30 cellular contexts compared by ENCODE assay signal in the genomic region with DNA sequence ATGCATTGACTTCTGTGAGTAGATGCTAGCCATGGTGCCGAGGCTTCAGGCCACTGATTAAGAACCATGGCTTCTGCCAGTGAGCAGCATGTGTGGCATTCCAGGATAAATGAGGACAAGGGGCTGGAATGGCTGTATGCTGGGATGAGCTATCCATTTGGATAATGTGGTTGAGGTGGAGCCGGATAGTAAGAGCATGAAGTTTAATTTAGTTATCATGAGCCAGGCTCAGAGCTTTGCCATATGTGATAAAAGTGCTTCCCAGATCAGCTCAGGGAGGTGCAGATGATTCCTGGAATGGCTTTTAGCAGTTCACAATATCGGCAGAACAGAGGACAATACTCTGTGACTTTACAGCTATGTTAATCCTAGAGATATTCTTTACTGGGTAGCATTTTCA. TPM values are rescaled to one million over a fixed set of nuclear protein-coding genes. Genes with fewer than 3 reads are reported as not detected.
DNase-seq lines count a peak whose midpoint lies in the region; ATAC-seq and TF ChIP-seq lines count a peak whose summit lies in the region.
"Had no signal": no experiment of that assay in that cellular context is flagged by ENCODE, and none has a peak within 500 bp of the region (broad histone marks: within the 10 kb centered on the region; RNA-seq: fewer than 3 reads in every experiment).

No MANE protein-coding gene starts in this region.

- H2AK5ac ChIP-seq in IMR-90 (ENCODE audit: low read depth, low read length) = no peak overlapping the region

- H4K5ac ChIP-seq in IMR-90 (ENCODE audit: low read depth, low read length) = no peak overlapping the region

- BruUV-seq in IMR-90 (replicated peaks; lab: Mats Ljungman, UMichigan) = no TSS peak

- no peaks in the 10 kb centered on the region for H3K79me1 ChIP-seq in IMR-90 (ENCODE audit: low read depth in 1 of 2, low read length in 2 of 2)

- dilution Hi-C loops in IMR-90 (cut with HindIII; ENCODE audit: low sequenced_read_pairs, unreplicated experiment) = no loop called here

- in situ Hi-C loops in IMR-90 (cut with MboI; ENCODE audit: low sequenced_read_pairs) = no loop called here

- TF ChIP-seq CTCF in AG10803 (conservative IDR thresholded peaks at IDR 0.05; ENCODE audit: low read length) (no peak), IMR-90 (conservative IDR thresholded peaks at IDR 0.05; ENCODE audit: low read depth, low read length) (no peak)

- H3K18ac ChIP-seq in IMR-90 (ENCODE audit: low read depth, low read length) = no peak overlapping the region

- H2AK9ac ChIP-seq in IMR-90 (replicated peaks; ENCODE audit: low read depth, low read length, poor library complexity) = no peak overlapping the region

- H3K27ac Mint-ChIP-seq in immature natural killer cell = no peak overlapping the region
- H3K27ac Mint-ChIP-seq in activated T-cell treated with anti-CD3 and anti-CD28 coated beads, Interleukin-2, amount 50 U/mL, for 24 hours = no peak overlapping the region
- H3K27ac Mint-ChIP-seq: activated CD4-positive, alpha-beta memory T cell treated with anti-CD3 and anti-CD28 coated beads, Interleukin-2, amount 10 ng/mL, durations not matched to agents 7 days and 5 days; activated T-helper 2 cell treated with anti-CD3 and anti-CD28 coated beads, Interferon-gamma antibody, Interleukin-2, Interleukin-4, amounts not matched to agents 10 μg/mL and 5 μg/mL and 100 μg/mL, durations not matched to agents 14 hours and 24 hours and 36 hours; B cell; IgD-negative memory B cell; T-helper 1 cell treated with Interleukin-12 subunit alpha and Interleukin-12 subunit beta and Interleukin-4 antibody, amounts not matched to agents 30 μg/mL and 1 μg/mL, for 36 hours had no signal

- H3K27ac ChIP-seq in IMR-90 (ENCODE audit: insufficient read depth, low read length) = no peak overlapping the region
- H3K27ac ChIP-seq: A549, ovary, skin epidermis, upper lobe of right lung had no signal

- H3K4me1 Mint-ChIP-seq in immature natural killer cell = peaks cover 7 to 10% of the 10 kb centered on the region in 2 donors
- peaks cover 11% of the 10 kb centered on the region for H3K4me1 Mint-ChIP-seq in activated T-cell treated with anti-CD3 and anti-CD28 coated beads, Interleukin-2, amount 50 U/mL, for 24 hours (ENCODE audit: low read depth)
- H3K4me1 Mint-ChIP-seq: neural crest cell had no signal

- H3K56ac ChIP-seq in IMR-90 (ENCODE audit: extremely low read depth, insufficient read depth, low read length) = no peak overlapping the region

- no peak for ATAC-seq in IMR-90 (ENCODE audit: low read depth)
- peak; percentile 31; the same call in 2 of the 3 replicates for ATAC-seq in SK-N-SH treated with all-trans-retinoic acid at 6 μM for 48 hours
- peak; percentile 29 for ATAC-seq in left ventricle myocardium superior
- ATAC-seq: A549; stimulated activated naive CD8-positive, alpha-beta T cell treated with anti-CD3 and anti-CD28 coated beads, Interleukin-15, Interleukin-2, amounts not matched to agents 100 U/mL and 50 U/mL, for 24 hours; upper lobe of right lung had no signal

- 100% methylated on average over 1 of the region's 3 CpGs; no CpG with 5 or more reads in 1 of the 2 experiments for WGBS in IMR-90 (ENCODE audit: extremely low coverage in 2 of 2, insufficient read length in 1 of 2), 2 experiments

- POLR2A ChIA-PET in IMR-90 (lab: Charles Lee; ENCODE audit: unreplicated experiment) = no interaction called here

- H3K9me3 Mint-ChIP-seq in immature natural killer cell = no peaks in the 10 kb centered on the region
- H3K9me3 Mint-ChIP-seq in activated T-cell treated with anti-CD3 and anti-CD28 coated beads, Interleukin-2, amount 50 U/mL, for 24 hours = no peaks in the 10 kb centered on the region
- H3K9me3 Mint-ChIP-seq: activated CD4-positive, alpha-beta memory T cell treated with anti-CD3 and anti-CD28 coated beads, Interleukin-2, amount 10 ng/mL, durations not matched to agents 7 days and 5 days; activated T-helper 2 cell treated with anti-CD3 and anti-CD28 coated beads, Interferon-gamma antibody, Interleukin-2, Interleukin-4, amounts not matched to agents 10 μg/mL and 5 μg/mL and 100 μg/mL, durations not matched to agents 14 hours and 24 hours and 36 hours; brain; IgD-negative memory B cell; neural crest cell; T-helper 1 cell treated with Interleukin-12 subunit alpha and Interleukin-12 subunit beta and Interleukin-4 antibody, amounts not matched to agents 30 μg/mL and 1 μg/mL, for 36 hours had no signal

- H3K36me3 Mint-ChIP-seq in immature natural killer cell = peaks cover 14 to 15% (median 14%) of the 10 kb centered on the region in 3 donors
- peaks cover 37% of the 10 kb centered on the region for H3K36me3 Mint-ChIP-seq in activated T-cell treated with anti-CD3 and anti-CD28 coated beads, Interleukin-2, amount 50 U/mL, for 24 hours (ENCODE audit: low read depth)

- H3K9me3 ChIP-seq in IMR-90 (ENCODE audit: control insufficient read depth, insufficient read depth, low read length) = no peaks in the 10 kb centered on the region
- H3K9me3 ChIP-seq: A549, ovary, upper lobe of right lung had no signal

- H3K4me2 ChIP-seq in IMR-90 (ENCODE audit: low read depth, low read length) = no peak overlapping the region
- H3K4me2 ChIP-seq: A549 had no signal

- H3K23ac ChIP-seq in IMR-90 (ENCODE audit: low read depth, low read length) = no peak overlapping the region

- no peak overlapping the region for H4K91ac ChIP-seq in IMR-90 (ENCODE audit: insufficient read depth, low read depth, low read length)

- H4K20me1 ChIP-seq in IMR-90 (ENCODE audit: insufficient read depth, low read length) = peaks cover 2% of the 10 kb centered on the region; the same call in 1 of the 2 replicates

- DNase-seq in AG10803 (ENCODE audit: low read depth) = peak; percentile 12
- no peak for DNase-seq in IMR-90
- DNase-seq in left ventricle myocardium superior = no peak
- DNase-seq in immature natural killer cell = no peak
- no peak for DNase-seq in activated T-cell treated with anti-CD3 and anti-CD28 coated beads, Interleukin-2, amount 50 U/mL, for 24 hours
- DNase-seq in HuH-7.5 (ENCODE audit: low spot score) = no peak
- no peak for DNase-seq in stimulated activated CD4-positive, alpha-beta T cell treated with anti-CD3 and anti-CD28 coated beads, Interleukin-12 subunit alpha, Interleukin-12 subunit beta, amount 100 ng/mL, for 4 hours
- DNase-seq: activated CD4-positive, alpha-beta memory T cell treated with anti-CD3 and anti-CD28 coated beads, Interleukin-2, amount 10 ng/mL, durations not matched to agents 7 days and 5 days; activated naive CD4-positive, alpha-beta T cell treated with anti-CD3 and anti-CD28 coated beads, Interleukin-2, amount 50 U/mL, for 16 hours; amniotic stem cell; hippocampal formation; MV-4-11; NCI-H1436; NCI-H226; NCI-H774; ovary; RPMI8226; stimulated activated naive CD8-positive, alpha-beta T cell treated with anti-CD3 and anti-CD28 coated beads, Interleukin-15, Interleukin-2, amounts not matched to agents 100 U/mL and 50 U/mL, for 24 hours; upper lobe of right lung had no signal

- TF ChIP-seq POLR2A in IMR-90 (IDR thresholded peaks at IDR 0.05; ENCODE audit: low read depth, low read length) = no peak

- H2BK20ac ChIP-seq in IMR-90 (ENCODE audit: low read depth, low read length) = no peak overlapping the region

- CTCF ChIA-PET in IMR-90 (lab: Yijun Ruan, JAX) = no interaction called here

- 0 out of 2 replicates have a peak overlapping the region, but pooled peaks have one; percentile 11 for H3K14ac ChIP-seq in IMR-90 (replicated peaks; ENCODE audit: low read depth, low read length)

- peaks cover 51% of the 10 kb centered on the region for H3K36me3 ChIP-seq in IMR-90 (ENCODE audit: control insufficient read depth, insufficient read depth, low read length)
- H3K36me3 ChIP-seq: ovary had no signal

- no peaks in the 10 kb centered on the region for H3K27me3 ChIP-seq in IMR-90 (ENCODE audit: control insufficient read depth, insufficient read depth, low read length)
- H3K27me3 ChIP-seq: ovary, upper lobe of right lung had no signal

- no peak overlapping the region for H2AFZ ChIP-seq in IMR-90 (replicated peaks; ENCODE audit: low read length, poor library complexity)
- H2AFZ ChIP-seq: GM23248 had no signal

- no peak overlapping the region for H2BK5ac ChIP-seq in IMR-90 (ENCODE audit: low read depth, low read length, poor library complexity, severe bottlenecking)

- TF ChIP-seq RAD21 in IMR-90 (IDR thresholded peaks at IDR 0.05; ENCODE audit: low read length) = no peak

- H2BK120ac ChIP-seq in IMR-90 (ENCODE audit: low read depth, low read length) = no peak overlapping the region

- no peak overlapping the region for H3K4me3 ChIP-seq in AG10803 (ENCODE audit: low read length)
- no peak overlapping the region for H3K4me3 ChIP-seq in IMR-90 (ENCODE audit: insufficient read depth, low read depth, low read length)
- H3K4me3 ChIP-seq: A549, GM23248, ovary, SK-N-MC, skin epidermis, upper lobe of right lung had no signal

- no peak overlapping the region for H3K4ac ChIP-seq in IMR-90 (ENCODE audit: low read depth, low read length)

- H3K9me1 ChIP-seq in IMR-90 (ENCODE audit: insufficient read depth, low read length) = peaks cover 19% of the 10 kb centered on the region

- no peak overlapping the region for H3K4me3 Mint-ChIP-seq in immature natural killer cell
- no peak overlapping the region for H3K4me3 Mint-ChIP-seq in activated T-cell treated with anti-CD3 and anti-CD28 coated beads, Interleukin-2, amount 50 U/mL, for 24 hours
- H3K4me3 Mint-ChIP-seq: activated CD4-positive, alpha-beta memory T cell treated with anti-CD3 and anti-CD28 coated beads, Interleukin-2, amount 10 ng/mL, durations not matched to agents 7 days and 5 days; B cell; brain; IgD-negative memory B cell; neural crest cell; T-helper 1 cell treated with Interleukin-12 subunit alpha and Interleukin-12 subunit beta and Interleukin-4 antibody, amounts not matched to agents 30 μg/mL and 1 μg/mL, for 36 hours had no signal

- peaks cover 0 to 4% (median 1%) of the 10 kb centered on the region in 3 donors for H3K27me3 Mint-ChIP-seq in immature natural killer cell (ENCODE audit: low read depth in 3 of 3)
- H3K27me3 Mint-ChIP-seq in activated T-cell treated with anti-CD3 and anti-CD28 coated beads, Interleukin-2, amount 50 U/mL, for 24 hours = no peaks in the 10 kb centered on the region
- H3K27me3 Mint-ChIP-seq: activated CD4-positive, alpha-beta memory T cell treated with anti-CD3 and anti-CD28 coated beads, Interleukin-2, amount 10 ng/mL, durations not matched to agents 7 days and 5 days; B cell; brain; IgD-negative memory B cell had no signal

- H2BK15ac ChIP-seq in IMR-90 (ENCODE audit: low read depth, low read length) = no peak overlapping the region

- peaks cover 3% of the 10 kb centered on the region for H3K4me1 ChIP-seq in IMR-90 (ENCODE audit: control insufficient read depth, insufficient read depth, low read length)
- H3K4me1 ChIP-seq: upper lobe of right lung had no signal

- no peak overlapping the region for H4K8ac ChIP-seq in IMR-90 (ENCODE audit: low read depth in 2 of 2, low read length in 2 of 2)

- intact Hi-C loops in IMR-90 (cut with micrococcal nuclease) (no loop called here), left ventricle myocardium superior (cut with micrococcal nuclease) (no loop called here)

- no peak overlapping the region for H3K9ac ChIP-seq in IMR-90 (ENCODE audit: low read depth, low read length)

RNA-seq across cellular contexts. Expression of a gene that starts 34.6 kb away (rescaled TPM):
- total RNA-seq in IMR-90 (2012; rRNA removed) (17.9 and 26.7 TPM in 2 replicates), left ventricle myocardium superior (15.7 TPM)
- polyA plus RNA-seq in IMR-90 (2012; rRNA removed) (14.6 and 16.5 TPM in 2 replicates), immature natural killer cell (10 to 100 TPM; 15.2 to 26.4 (median 25.8) TPM)
- polyA plus RNA-seq in IMR-90 (2012; cell fraction: cytosol; rRNA removed) = 3.5 and 5.6 TPM in 2 replicates
- polyA plus RNA-seq in IMR-90 (2012; cell fraction: nucleus; rRNA removed; ENCODE audit: low replicate concordance) = 3.7 and 16.6 TPM in 2 replicates
